12 cellular contexts compared by ENCODE assay signal in the genomic region with DNA sequence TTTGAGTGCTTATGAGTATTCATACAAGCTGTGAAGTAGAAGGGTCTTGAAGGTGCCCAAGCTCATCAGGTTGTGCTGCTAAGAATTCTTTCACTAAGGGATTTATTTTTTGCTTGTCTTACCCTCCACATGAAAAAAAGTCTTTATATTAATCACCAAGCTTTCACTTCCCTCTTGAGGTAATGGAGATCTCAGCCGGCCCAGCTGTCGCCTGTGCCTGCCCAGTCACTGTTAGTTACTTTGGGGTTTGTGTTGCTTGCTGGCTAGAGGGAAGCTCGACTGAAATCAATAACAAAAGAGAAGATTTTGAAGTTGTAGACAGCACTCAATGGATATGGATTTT. TPM values are rescaled to one million over a fixed set of nuclear protein-coding genes. Genes with fewer than 3 reads are reported as not detected.
DNase-seq lines count a peak whose midpoint lies in the region; ATAC-seq and TF ChIP-seq lines count a peak whose summit lies in the region.
"Had no signal": no experiment of that assay in that cellular context is flagged by ENCODE, and none has a peak within 500 bp of the region (broad histone marks: within the 10 kb centered on the region; RNA-seq: fewer than 3 reads in every experiment).

No MANE protein-coding gene starts in this region.

- peaks cover under 1% of the 10 kb centered on the region for H3K27me3 Mint-ChIP-seq in activated B cell treated with CpG ODN at 0.5 μM for 24 hours
- H3K27me3 Mint-ChIP-seq in activated naive CD4-positive, alpha-beta T cell treated with anti-CD3 and anti-CD28 coated beads, Interleukin-2, amount 10 ng/mL, durations not matched to agents 7 days and 5 days: peaks cover 31% of the 10 kb centered on the region

- DNase-seq in activated B cell treated with CpG ODN at 0.5 μM for 24 hours: no peak
- DNase-seq in iPS-NIHi11 (ENCODE audit: low spot score): no peak
- no peak for DNase-seq in NCI-H1694 (lab: John Stamatoyannopoulos, UW)
- no peak for DNase-seq in activated naive CD4-positive, alpha-beta T cell treated with anti-CD3 and anti-CD28 coated beads, Interleukin-2, amount 10 ng/mL, durations not matched to agents 7 days and 5 days
- no peak for DNase-seq in HT-29 (ENCODE audit: low spot score)
- DNase-seq: activated CD4-positive, alpha-beta memory T cell treated with anti-CD3 and anti-CD28 coated beads, Interleukin-2, amount 10 ng/mL, durations not matched to agents 7 days and 5 days; caudate nucleus; Peyer's patch; stimulated activated CD4-positive, alpha-beta T cell treated with anti-CD3 and anti-CD28 coated beads, Interleukin-4, amount 100 ng/mL, for 24 hours had no signal

- TF ChIP-seq CTCF in activated B cell treated with CpG ODN at 0.5 μM for 24 hours (IDR thresholded peaks at IDR 0.05): no peak

- H3K9me3 Mint-ChIP-seq in activated B cell treated with CpG ODN at 0.5 μM for 24 hours: no peaks in the 10 kb centered on the region
- no peaks in the 10 kb centered on the region for H3K9me3 Mint-ChIP-seq in activated naive CD4-positive, alpha-beta T cell treated with anti-CD3 and anti-CD28 coated beads, Interleukin-2, amount 10 ng/mL, durations not matched to agents 7 days and 5 days
- H3K9me3 Mint-ChIP-seq: activated CD4-positive, alpha-beta memory T cell treated with anti-CD3 and anti-CD28 coated beads, Interleukin-2, amount 10 ng/mL, durations not matched to agents 7 days and 5 days had no signal

- no peaks in the 10 kb centered on the region for H3K36me3 Mint-ChIP-seq in activated B cell treated with CpG ODN at 0.5 μM for 24 hours (ENCODE audit: low read depth)
- H3K36me3 Mint-ChIP-seq in activated naive CD4-positive, alpha-beta T cell treated with anti-CD3 and anti-CD28 coated beads, Interleukin-2, amount 10 ng/mL, durations not matched to agents 7 days and 5 days: no peaks in the 10 kb centered on the region

- H3K4me3 Mint-ChIP-seq in activated B cell treated with CpG ODN at 0.5 μM for 24 hours: peak overlapping the region; percentile 52
- H3K4me3 Mint-ChIP-seq in activated naive CD4-positive, alpha-beta T cell treated with anti-CD3 and anti-CD28 coated beads, Interleukin-2, amount 10 ng/mL, durations not matched to agents 7 days and 5 days: no peak overlapping the region
- H3K4me3 Mint-ChIP-seq: activated CD4-positive, alpha-beta memory T cell treated with anti-CD3 and anti-CD28 coated beads, Interleukin-2, amount 10 ng/mL, durations not matched to agents 7 days and 5 days had no signal

- POLR2A ChIA-PET in activated B cell treated with CpG ODN at 0.5 μM for 24 hours (lab: Charles Lee): interaction anchor here (0.6 kb wide), 1 partner anchor 753 kb away, joined by 3 read pairs; no protein-coding TSS in a partner anchor

- ATAC-seq in GM18867 (IDR thresholded peaks at IDR 0.05; ENCODE audit: unreplicated experiment) (peak; percentile 99), GM21528 (IDR thresholded peaks at IDR 0.05; ENCODE audit: low FRiP score, unreplicated experiment) (peak; percentile 98), HG03196 (IDR thresholded peaks at IDR 0.05; ENCODE audit: unreplicated experiment) (peak; percentile 97), activated B cell treated with CpG ODN at 0.5 μM for 24 hours (ENCODE audit: low read depth) (peak; percentile 88)

- CTCF ChIA-PET in activated B cell treated with CpG ODN at 0.5 μM for 24 hours (lab: Charles Lee): interaction anchor here (1.4 kb wide), 1 partner anchor 69 kb away, joined by 6 read pairs; the partner anchor contains the start of gene MC5R
- CTCF ChIA-PET in activated naive CD4-positive, alpha-beta T cell treated with anti-CD3 and anti-CD28 coated beads, Interleukin-2, amount 10 ng/mL, durations not matched to agents 7 days and 5 days (lab: Charles Lee): no interaction called here

- H3K27ac Mint-ChIP-seq in activated B cell treated with CpG ODN at 0.5 μM for 24 hours: peak overlapping the region; percentile 67
- no peak overlapping the region for H3K27ac Mint-ChIP-seq in activated naive CD4-positive, alpha-beta T cell treated with anti-CD3 and anti-CD28 coated beads, Interleukin-2, amount 10 ng/mL, durations not matched to agents 7 days and 5 days
- H3K27ac Mint-ChIP-seq: activated CD4-positive, alpha-beta memory T cell treated with anti-CD3 and anti-CD28 coated beads, Interleukin-2, amount 10 ng/mL, durations not matched to agents 7 days and 5 days had no signal

- intact Hi-C loops in activated B cell treated with CpG ODN at 0.5 μM for 24 hours (cut with micrococcal nuclease): no loop called here

- peaks cover 24% of the 10 kb centered on the region for H3K4me1 Mint-ChIP-seq in activated B cell treated with CpG ODN at 0.5 μM for 24 hours
- no peaks in the 10 kb centered on the region for H3K4me1 Mint-ChIP-seq in activated naive CD4-positive, alpha-beta T cell treated with anti-CD3 and anti-CD28 coated beads, Interleukin-2, amount 10 ng/mL, durations not matched to agents 7 days and 5 days
- H3K4me1 Mint-ChIP-seq: activated CD4-positive, alpha-beta memory T cell treated with anti-CD3 and anti-CD28 coated beads, Interleukin-2, amount 10 ng/mL, durations not matched to agents 7 days and 5 days had no signal

RNA-seq across cellular contexts. Expression of gene MC2R, which starts 21.9 kb away (rescaled TPM):
- not detected in 2 replicates for total RNA-seq in activated B cell treated with CpG ODN at 0.5 μM for 24 hours
- not detected in 2 replicates for total RNA-seq in HT-29 (2014; rRNA removed; shearing (Covaris generic))
- total RNA-seq: activated CD4-positive, alpha-beta memory T cell treated with anti-CD3 and anti-CD28 coated beads, Interleukin-2, amount 10 ng/mL, durations not matched to agents 7 days and 5 days; Peyer's patch had no signal
